8 cellular contexts compared by ENCODE assay signal in genomic region chrX:4547218-4547836, GRCh38.
DNase-seq lines count a peak whose midpoint lies in the region; ATAC-seq and TF ChIP-seq lines count a peak whose summit lies in the region.

No MANE protein-coding gene starts in this region.

- H3K36me3 ChIP-seq in OCI-LY1 (ENCODE audit: insufficient read depth, low read length) (no peaks in the 10 kb centered on the region), sigmoid colon (no peaks in the 10 kb centered on the region)

- ATAC-seq in HG02571 (IDR thresholded peaks at IDR 0.05; ENCODE audit: unreplicated experiment) (peak; percentile 68), right cardiac atrium (no peak)

- TF ChIP-seq POLR2A in sigmoid colon (IDR thresholded peaks at IDR 0.05): no peak

- no peak for TF ChIP-seq EP300 in sigmoid colon (IDR thresholded peaks at IDR 0.05)

- no peak overlapping the region for H2AFZ ChIP-seq in OCI-LY1 (ENCODE audit: low read length)

- H3K9me3 ChIP-seq in OCI-LY1 (ENCODE audit: low read length) (no peaks in the 10 kb centered on the region), right cardiac atrium (ENCODE audit: control insufficient read depth, low read length) (no peaks in the 10 kb centered on the region), sigmoid colon (no peaks in the 10 kb centered on the region)

- H3K27me3 ChIP-seq in OCI-LY1 (ENCODE audit: insufficient read depth, low read length) (no peaks in the 10 kb centered on the region), right cardiac atrium (ENCODE audit: control insufficient read depth, insufficient read depth) (no peaks in the 10 kb centered on the region), sigmoid colon (no peaks in the 10 kb centered on the region)

- intact Hi-C loops in right cardiac atrium (cut with DNase I): no loop called here
- intact Hi-C loops in sigmoid colon (cut with DNase I): no loop called here

- TF ChIP-seq CTCF in OCI-LY1 (IDR thresholded peaks at IDR 0.05; ENCODE audit: low read length) (peak; percentile 65), sigmoid colon (IDR thresholded peaks at IDR 0.05) (peak; percentile 17 to 75 (median 50))

- H4K20me1 ChIP-seq in OCI-LY1 (ENCODE audit: insufficient read depth, low read length): no peaks in the 10 kb centered on the region

- H3K4me1 ChIP-seq in OCI-LY1 (ENCODE audit: insufficient read depth, low read length, severe bottlenecking) (no peaks in the 10 kb centered on the region), right cardiac atrium (ENCODE audit: control insufficient read depth, insufficient read depth, low read length) (no peaks in the 10 kb centered on the region), sigmoid colon (no peaks in the 10 kb centered on the region)

- H3K9ac ChIP-seq in OCI-LY1 (ENCODE audit: low read length): no peak overlapping the region

- no peaks in the 10 kb centered on the region for H3K9me2 ChIP-seq in OCI-LY1 (ENCODE audit: low read depth, low read length)

- no peak overlapping the region for H3K4me3 ChIP-seq in OCI-LY1 (ENCODE audit: low read depth, low read length, poor library complexity, severe bottlenecking)
- H3K4me3 ChIP-seq in right cardiac atrium (ENCODE audit: low read length): no peak overlapping the region
- no peak overlapping the region for H3K4me3 ChIP-seq in sigmoid colon

- no peak overlapping the region for H3K4me2 ChIP-seq in OCI-LY1 (ENCODE audit: low read length)

- no peaks in the 10 kb centered on the region for H3K79me2 ChIP-seq in OCI-LY1 (ENCODE audit: insufficient read depth, low read length)

- DNase-seq in NCI-H82 (lab: John Stamatoyannopoulos, UW): peak; percentile 59
- DNase-seq in NCI-H82 treated with DMSO at 0.1 percent for 48 hours (lab: John Stamatoyannopoulos, UW; ENCODE audit: unreplicated experiment): no peak
- DNase-seq in amniotic epithelial cell (ENCODE audit: low read depth): peak; percentile 6
- peak; percentile 16 to 58 (median 26) for DNase-seq in right cardiac atrium
- DNase-seq in sigmoid colon: no peak
- no peak for DNase-seq in NK-92 (lab: John Stamatoyannopoulos, UW; ENCODE audit: unreplicated experiment)

- H3K27ac ChIP-seq in OCI-LY1 (ENCODE audit: low read depth, low read length, poor library complexity, severe bottlenecking) (no peak overlapping the region), right cardiac atrium (ENCODE audit: low read length) (no peak overlapping the region), sigmoid colon (no peak overlapping the region)

- WGBS in right cardiac atrium: 41% methylated on average over 12 of the region's 12 CpGs
- 38 to 43% methylated on average over 12 of the region's 12 CpGs for WGBS in sigmoid colon, 2 donors

- no peaks in the 10 kb centered on the region for H3F3A ChIP-seq in OCI-LY1 (ENCODE audit: insufficient read depth, low read length)

Comparison
In these comparisons a context has a peak if more than half of its experiments do, and no peak if none do; other contexts are left out.
1. DNase-seq: peak in NCI-H82 (single experiment), amniotic epithelial cell (single experiment) and right cardiac atrium (3 of 3); none in NCI-H82 treated with DMSO at 0.1 percent for 48 hours (single experiment), sigmoid colon (single experiment) and NK-92 (single experiment).